1 cellular context compared by ENCODE assay signal in the genomic region with DNA sequence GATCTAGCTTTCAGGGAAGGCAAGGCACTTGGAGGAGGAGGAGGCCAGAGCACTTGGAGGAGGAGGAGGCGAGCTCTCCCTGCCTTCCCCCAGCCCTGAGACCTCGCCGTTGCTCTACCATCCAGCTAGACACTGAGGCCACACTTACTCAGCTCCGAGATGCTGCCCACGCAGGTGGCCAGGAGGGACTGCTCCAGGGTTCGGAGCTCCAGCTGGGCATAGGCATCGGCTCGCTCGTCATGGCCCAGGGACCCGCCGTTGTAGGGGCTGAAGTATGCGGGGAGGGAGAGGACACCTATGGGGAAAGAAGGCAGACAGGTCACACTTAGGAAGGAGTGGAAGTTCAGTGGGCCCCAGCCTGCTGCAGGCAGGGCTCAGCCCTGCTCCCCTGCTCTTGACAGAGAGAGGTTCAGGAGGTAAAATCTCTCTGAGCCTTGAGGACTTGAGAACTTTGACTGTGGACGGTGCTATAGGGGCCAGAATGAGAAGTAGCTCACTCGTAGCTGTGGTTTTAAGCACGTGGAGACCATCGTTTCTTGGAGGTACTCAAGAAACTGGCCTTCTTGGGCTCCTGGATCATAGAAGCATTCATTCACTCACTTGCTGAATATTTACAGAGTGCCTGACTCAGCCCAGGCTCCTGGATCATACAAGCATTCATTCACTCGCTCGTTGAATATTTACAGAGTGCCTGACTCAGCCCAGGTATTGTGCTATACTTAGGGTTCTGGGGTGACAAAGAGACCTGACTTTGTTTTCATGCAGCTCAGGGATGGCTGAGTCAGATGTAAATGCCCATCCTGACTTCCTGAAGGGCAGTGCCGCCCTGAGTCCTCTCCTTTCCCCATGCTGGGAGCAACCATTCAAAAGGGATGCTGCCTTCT.
TF ChIP-seq lines count a peak whose summit lies in the region.

No MANE protein-coding gene starts in this region.

TF ChIP-seq in HepG2, 621 proteins besides CTCF, POLR2A, EP300 and RAD21 (continued from another document and continues in another):
- no peak for TF ChIP-seq ZUFSP (CRISPR knock-in tag; IDR thresholded peaks at IDR 0.05; ENCODE audit: borderline replicate concordance)
- TF ChIP-seq ZBTB42 (CRISPR knock-in tag; IDR thresholded peaks at IDR 0.05): no peak
- no peak for TF ChIP-seq MTA1 (CRISPR knock-in tag; IDR thresholded peaks at IDR 0.05; ENCODE audit: borderline replicate concordance)
- TF ChIP-seq ZNF547 (CRISPR knock-in tag; IDR thresholded peaks at IDR 0.05): no peak
- no peak for TF ChIP-seq NFE2 (CRISPR knock-in tag; IDR thresholded peaks at IDR 0.05)
- no peak for TF ChIP-seq ZNF33A (CRISPR knock-in tag; IDR thresholded peaks at IDR 0.05; ENCODE audit: borderline replicate concordance)
- peak; percentile 53; the same call in 1 of the 2 replicates for TF ChIP-seq RXRB (CRISPR knock-in tag; IDR thresholded peaks at IDR 0.05; ENCODE audit: borderline replicate concordance)
- no peak for TF ChIP-seq ZKSCAN1 (IDR thresholded peaks at IDR 0.05; ENCODE audit: low read length)
- no peak for TF ChIP-seq ZNF670 (CRISPR knock-in tag; IDR thresholded peaks at IDR 0.05; ENCODE audit: borderline replicate concordance)
- no peak for TF ChIP-seq HNRNPK (IDR thresholded peaks at IDR 0.05; ENCODE audit: low read depth, low read length, poor library complexity, severe bottlenecking)
- TF ChIP-seq ZNF674 (CRISPR knock-in tag; IDR thresholded peaks at IDR 0.05; ENCODE audit: low read depth): no peak
- no peak for TF ChIP-seq HMGXB4 (CRISPR knock-in tag; IDR thresholded peaks at IDR 0.05; ENCODE audit: borderline replicate concordance in 1 of 2, low read depth in 1 of 2)
- TF ChIP-seq ZNF451 (CRISPR knock-in tag; IDR thresholded peaks at IDR 0.05): no peak
- TF ChIP-seq SMAD1 (CRISPR knock-in tag; IDR thresholded peaks at IDR 0.05; ENCODE audit: borderline replicate concordance, low read depth): no peak
- TF ChIP-seq HHEX (CRISPR knock-in tag; IDR thresholded peaks at IDR 0.05): no peak
- TF ChIP-seq, protein P1, sequence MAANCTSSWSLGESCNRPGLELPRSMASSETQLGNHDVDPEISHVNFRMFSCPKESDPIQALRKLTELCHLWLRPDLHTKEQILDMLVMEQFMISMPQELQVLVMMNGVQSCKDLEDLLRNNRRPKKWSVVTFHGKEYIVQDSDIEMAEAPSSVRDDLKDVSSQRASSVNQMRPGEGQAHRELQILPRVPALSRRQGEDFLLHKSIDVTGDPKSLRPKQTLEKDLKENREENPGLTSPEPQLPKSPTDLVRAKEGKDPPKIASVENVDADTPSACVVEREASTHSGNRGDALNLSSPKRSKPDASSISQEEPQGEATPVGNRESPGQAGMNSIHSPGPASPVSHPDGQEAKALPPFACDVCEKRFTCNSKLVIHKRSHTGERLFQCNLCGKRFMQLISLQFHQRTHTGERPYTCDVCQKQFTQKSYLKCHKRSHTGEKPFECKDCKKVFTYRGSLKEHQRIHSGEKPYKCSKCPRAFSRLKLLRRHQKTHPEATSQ (CRISPR knock-in tag; IDR thresholded peaks at IDR 0.05; ENCODE audit: borderline replicate concordance): no peak
- no peak for TF ChIP-seq ZFYVE20 (CRISPR knock-in tag; IDR thresholded peaks at IDR 0.05; ENCODE audit: borderline replicate concordance, low read depth)
- no peak for TF ChIP-seq MEIS1 (CRISPR knock-in tag; IDR thresholded peaks at IDR 0.05; ENCODE audit: borderline replicate concordance)
- TF ChIP-seq FOSL1 (CRISPR knock-in tag; IDR thresholded peaks at IDR 0.05; ENCODE audit: borderline replicate concordance): 0 out of 2 replicates have a peak, but pooled peaks have one; percentile 21
- no peak for TF ChIP-seq ZNF720 (CRISPR knock-in tag; IDR thresholded peaks at IDR 0.05)
- TF ChIP-seq, protein P2, sequence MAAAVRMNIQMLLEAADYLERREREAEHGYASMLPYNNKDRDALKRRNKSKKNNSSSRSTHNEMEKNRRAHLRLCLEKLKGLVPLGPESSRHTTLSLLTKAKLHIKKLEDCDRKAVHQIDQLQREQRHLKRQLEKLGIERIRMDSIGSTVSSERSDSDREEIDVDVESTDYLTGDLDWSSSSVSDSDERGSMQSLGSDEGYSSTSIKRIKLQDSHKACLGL (CRISPR knock-in tag; IDR thresholded peaks at IDR 0.05): no peak
- TF ChIP-seq PCBP2 (optimal IDR thresholded peaks at IDR 0.05; ENCODE audit: low read depth, low read length, poor library complexity, severe bottlenecking): no peak
- TF ChIP-seq MED1 (CRISPR knock-in tag; IDR thresholded peaks at IDR 0.05): peak; percentile 72
- no peak for TF ChIP-seq FOXM1 (CRISPR knock-in tag; IDR thresholded peaks at IDR 0.05)
- no peak for TF ChIP-seq THAP11 (CRISPR knock-in tag; IDR thresholded peaks at IDR 0.05)
- TF ChIP-seq ZNF629 (CRISPR knock-in tag; conservative IDR thresholded peaks at IDR 0.05): no peak
- TF ChIP-seq PHF21A (CRISPR knock-in tag; IDR thresholded peaks at IDR 0.05): no peak
- TF ChIP-seq PHF20 (CRISPR knock-in tag; IDR thresholded peaks at IDR 0.05): no peak
- no peak for TF ChIP-seq NFRKB (IDR thresholded peaks at IDR 0.05)
- no peak; the same call in 1 of the 2 replicates for TF ChIP-seq ZNF431 (CRISPR knock-in tag; IDR thresholded peaks at IDR 0.05; ENCODE audit: borderline replicate concordance, low read depth)
- TF ChIP-seq ZNF614 (CRISPR knock-in tag; IDR thresholded peaks at IDR 0.05; ENCODE audit: borderline replicate concordance): 0 out of 2 replicates have a peak, but pooled peaks have one; percentile 24
- 0 out of 2 replicates have a peak, but pooled peaks have one; percentile 22 for TF ChIP-seq ZFP36L1 (CRISPR knock-in tag; IDR thresholded peaks at IDR 0.05)
- TF ChIP-seq CAMTA2 (CRISPR knock-in tag; IDR thresholded peaks at IDR 0.05; ENCODE audit: borderline replicate concordance): no peak
- no peak for TF ChIP-seq ZNF569 (CRISPR knock-in tag; IDR thresholded peaks at IDR 0.05; ENCODE audit: borderline replicate concordance)
- TF ChIP-seq, protein P3, sequence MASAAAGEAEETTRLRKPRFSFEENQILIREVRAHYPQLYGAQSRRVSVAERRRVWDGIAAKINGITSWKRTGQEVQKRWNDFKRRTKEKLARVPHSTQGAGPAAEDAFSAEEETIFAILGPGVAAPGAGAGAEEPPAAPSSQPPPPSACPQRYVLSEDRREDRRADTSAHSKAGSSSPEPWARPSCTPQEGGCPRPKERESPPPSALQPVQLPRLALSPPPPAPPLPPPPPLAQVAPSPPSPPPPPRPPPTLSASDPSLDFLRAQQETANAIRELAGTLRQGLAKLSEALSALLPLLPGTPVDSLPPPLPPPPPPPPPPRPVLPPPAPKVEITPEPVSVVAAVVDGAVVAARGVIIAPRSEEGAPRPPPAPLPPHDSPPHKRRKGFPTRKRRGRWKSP (CRISPR knock-in tag; IDR thresholded peaks at IDR 0.05): no peak
- TF ChIP-seq, protein P4, sequence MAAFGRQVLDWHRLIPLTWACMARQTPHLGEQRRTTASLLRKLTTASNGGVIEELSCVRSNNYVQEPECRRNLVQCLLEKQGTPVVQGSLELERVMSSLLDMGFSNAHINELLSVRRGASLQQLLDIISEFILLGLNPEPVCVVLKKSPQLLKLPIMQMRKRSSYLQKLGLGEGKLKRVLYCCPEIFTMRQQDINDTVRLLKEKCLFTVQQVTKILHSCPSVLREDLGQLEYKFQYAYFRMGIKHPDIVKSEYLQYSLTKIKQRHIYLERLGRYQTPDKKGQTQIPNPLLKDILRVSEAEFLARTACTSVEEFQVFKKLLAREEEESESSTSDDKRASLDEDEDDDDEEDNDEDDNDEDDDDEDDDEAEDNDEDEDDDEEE (CRISPR knock-in tag; IDR thresholded peaks at IDR 0.05): peak; percentile 24; the same call in 1 of the 2 replicates
- TF ChIP-seq, protein P5, sequence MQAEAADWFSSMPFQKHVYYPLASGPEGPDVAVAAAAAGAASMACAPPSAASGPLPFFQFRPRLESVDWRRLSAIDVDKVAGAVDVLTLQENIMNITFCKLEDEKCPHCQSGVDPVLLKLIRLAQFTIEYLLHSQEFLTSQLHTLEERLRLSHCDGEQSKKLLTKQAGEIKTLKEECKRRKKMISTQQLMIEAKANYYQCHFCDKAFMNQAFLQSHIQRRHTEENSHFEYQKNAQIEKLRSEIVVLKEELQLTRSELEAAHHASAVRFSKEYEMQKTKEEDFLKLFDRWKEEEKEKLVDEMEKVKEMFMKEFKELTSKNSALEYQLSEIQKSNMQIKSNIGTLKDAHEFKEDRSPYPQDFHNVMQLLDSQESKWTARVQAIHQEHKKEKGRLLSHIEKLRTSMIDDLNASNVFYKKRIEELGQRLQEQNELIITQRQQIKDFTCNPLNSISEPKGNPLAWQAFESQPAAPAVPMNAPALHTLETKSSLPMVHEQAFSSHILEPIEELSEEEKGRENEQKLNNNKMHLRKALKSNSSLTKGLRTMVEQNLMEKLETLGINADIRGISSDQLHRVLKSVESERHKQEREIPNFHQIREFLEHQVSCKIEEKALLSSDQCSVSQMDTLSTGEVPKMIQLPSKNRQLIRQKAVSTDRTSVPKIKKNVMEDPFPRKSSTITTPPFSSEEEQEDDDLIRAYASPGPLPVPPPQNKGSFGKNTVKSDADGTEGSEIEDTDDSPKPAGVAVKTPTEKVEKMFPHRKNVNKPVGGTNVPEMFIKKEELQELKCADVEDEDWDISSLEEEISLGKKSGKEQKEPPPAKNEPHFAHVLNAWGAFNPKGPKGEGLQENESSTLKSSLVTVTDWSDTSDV (CRISPR knock-in tag; IDR thresholded peaks at IDR 0.05): no peak
- peak; percentile 95 for TF ChIP-seq FOSL2 (CRISPR knock-in tag; IDR thresholded peaks at IDR 0.05)
- TF ChIP-seq ZNF644 (CRISPR knock-in tag; IDR thresholded peaks at IDR 0.05; ENCODE audit: low read depth): no peak; the same call in 1 of the 2 replicates
- no peak for TF ChIP-seq KDM1A (CRISPR knock-in tag; IDR thresholded peaks at IDR 0.05)
- no peak for TF ChIP-seq ATRX (CRISPR knock-in tag; IDR thresholded peaks at IDR 0.05; ENCODE audit: borderline replicate concordance)
- no peak for TF ChIP-seq NCOA5 (CRISPR knock-in tag; IDR thresholded peaks at IDR 0.05)
- no peak for TF ChIP-seq ZNF589 (CRISPR knock-in tag; conservative IDR thresholded peaks at IDR 0.05)
- no peak for TF ChIP-seq ARHGAP35 (CRISPR knock-in tag; IDR thresholded peaks at IDR 0.05; ENCODE audit: borderline replicate concordance)
- no peak for TF ChIP-seq KLF12 (CRISPR knock-in tag; IDR thresholded peaks at IDR 0.05; ENCODE audit: borderline replicate concordance)
- no peak for TF ChIP-seq SMARCC2 (IDR thresholded peaks at IDR 0.05)
- TF ChIP-seq FLYWCH1 (CRISPR knock-in tag; IDR thresholded peaks at IDR 0.05): no peak
- no peak for TF ChIP-seq ZNF678 (CRISPR knock-in tag; IDR thresholded peaks at IDR 0.05)
- no peak for TF ChIP-seq ZNF790 (CRISPR knock-in tag; IDR thresholded peaks at IDR 0.05; ENCODE audit: borderline replicate concordance)
- TF ChIP-seq, protein P6, sequence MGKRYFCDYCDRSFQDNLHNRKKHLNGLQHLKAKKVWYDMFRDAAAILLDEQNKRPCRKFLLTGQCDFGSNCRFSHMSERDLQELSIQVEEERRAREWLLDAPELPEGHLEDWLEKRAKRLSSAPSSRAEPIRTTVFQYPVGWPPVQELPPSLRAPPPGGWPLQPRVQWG (CRISPR knock-in tag; IDR thresholded peaks at IDR 0.05; ENCODE audit: borderline replicate concordance, low read depth): no peak
- TF ChIP-seq, protein P7, sequence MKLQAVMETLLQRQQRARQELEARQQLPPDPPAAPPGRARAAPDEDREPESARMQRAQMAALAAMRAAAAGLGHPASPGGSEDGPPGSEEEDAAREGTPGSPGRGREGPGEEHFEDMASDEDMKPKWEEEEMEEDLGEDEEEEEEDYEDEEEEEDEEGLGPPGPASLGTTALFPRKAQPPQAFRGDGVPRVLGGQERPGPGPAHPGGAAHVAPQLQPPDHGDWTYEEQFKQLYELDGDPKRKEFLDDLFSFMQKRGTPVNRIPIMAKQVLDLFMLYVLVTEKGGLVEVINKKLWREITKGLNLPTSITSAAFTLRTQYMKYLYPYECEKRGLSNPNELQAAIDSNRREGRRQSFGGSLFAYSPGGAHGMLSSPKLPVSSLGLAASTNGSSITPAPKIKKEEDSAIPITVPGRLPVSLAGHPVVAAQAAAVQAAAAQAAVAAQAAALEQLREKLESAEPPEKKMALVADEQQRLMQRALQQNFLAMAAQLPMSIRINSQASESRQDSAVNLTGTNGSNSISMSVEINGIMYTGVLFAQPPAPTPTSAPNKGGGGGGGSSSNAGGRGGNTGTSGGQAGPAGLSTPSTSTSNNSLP (IDR thresholded peaks at IDR 0.05; ENCODE audit: low read depth, low read length): no peak
- TF ChIP-seq ATF3 (CRISPR knock-in tag; IDR thresholded peaks at IDR 0.05): peak; percentile 28; the same call in 1 of the 2 replicates
- no peak for TF ChIP-seq ZNF883 (CRISPR knock-in tag; IDR thresholded peaks at IDR 0.05; ENCODE audit: not compliant biosample characterization)
